Comparison of ENCODE assay signal across 22 cellular contexts in genomic region chrX:27380163-27380845, GRCh38.
DNase-seq lines count a peak whose midpoint lies in the region; ATAC-seq and TF ChIP-seq lines count a peak whose summit lies in the region.
"Had no signal": no experiment of that assay in that cellular context is flagged by ENCODE, and none has a peak within 500 bp of the region (broad histone marks: within the 10 kb centered on the region; RNA-seq: fewer than 3 reads in every experiment).

No MANE protein-coding gene starts in this region.

- H3K4me3 ChIP-seq in breast epithelium = no peak overlapping the region
- no peak overlapping the region for H3K4me3 ChIP-seq in aorta (ENCODE audit: low read length in 2 of 2)
- H3K4me3 ChIP-seq in transverse colon = no peak overlapping the region
- H3K4me3 ChIP-seq: GM12878, SJSA1 had no signal

- H3K27me3 ChIP-seq in breast epithelium = peaks cover 0 to 13% of the 10 kb centered on the region in 2 donors
- H3K27me3 ChIP-seq in aorta (ENCODE audit: control insufficient read depth in 1 of 2, insufficient read depth in 2 of 2, low read length in 1 of 2) = no peaks in the 10 kb centered on the region
- no peaks in the 10 kb centered on the region for H3K27me3 ChIP-seq in transverse colon
- H3K27me3 ChIP-seq: SJSA1 had no signal

- WGBS in aorta, 2 donors = 83 to 87% methylated on average over 11 to 12 of the region's 12 CpGs
- WGBS in transverse colon (ENCODE audit: low coverage in 1 of 2), 2 donors = 88% methylated on average over 10 of the region's 12 CpGs; no CpG with 5 or more reads in 1 of the 2 donors

- CTCF ChIA-PET in MCF 10A (lab: Yijun Ruan, JAX) = interaction anchor here (1.0 to 1.3 kb wide), 2 partner anchors 44 to 528 kb away, joined by 3 to 4 read pairs; no protein-coding TSS in a partner anchor

- H3K9me3 Mint-ChIP-seq in MCF 10A (ENCODE audit: unreplicated experiment) = no peaks in the 10 kb centered on the region

- BruUV-seq in MCF 10A (replicated peaks; lab: Mats Ljungman, UMichigan) = no TSS peak

- no peaks in the 10 kb centered on the region for H3K4me1 Mint-ChIP-seq in MCF 10A (ENCODE audit: insufficient read depth, unreplicated experiment)
- H3K4me1 Mint-ChIP-seq: CD4-positive, CD25-positive, alpha-beta regulatory T cell; H9 had no signal

- DNase-seq in MCF 10A (ENCODE audit: unreplicated experiment) = peak; percentile 1
- DNase-seq in breast epithelium (ENCODE audit: low spot score in 2 of 2) = no peak
- DNase-seq in NCI-H2227 treated with DMSO at 0.1 percent for 48 hours (lab: John Stamatoyannopoulos, UW) = peak; percentile 30
- DNase-seq in left lobe of liver (ENCODE audit: low spot score) = peak; percentile 70
- DNase-seq in aorta = no peak
- no peak for DNase-seq in transverse colon
- DNase-seq: CD4-positive, CD25-positive, alpha-beta regulatory T cell; COR-L47; DMS 273 treated with DMSO at 0.1 percent for 48 hours; DMS79 treated with DMSO at 0.1 percent for 48 hours; H9; KG1; MV-4-11; NCI-H1105 treated with DMSO at 0.1 percent for 48 hours; NCI-H2029 treated with DMSO at 0.1 percent for 48 hours; NCI-H2171 treated with DMSO at 0.1 percent for 48 hours; NCI-H69 had no signal

- H3K9me3 ChIP-seq in breast epithelium (no peaks in the 10 kb centered on the region), aorta (ENCODE audit: control insufficient read depth, low read length) (no peaks in the 10 kb centered on the region), transverse colon (no peaks in the 10 kb centered on the region)
- H3K9me3 ChIP-seq: SJSA1 had no signal

- H3K27ac ChIP-seq in breast epithelium (no peak overlapping the region), aorta (ENCODE audit: low read depth in 1 of 2, low read length in 2 of 2) (no peak overlapping the region), transverse colon (no peak overlapping the region)
- H3K27ac ChIP-seq: SJSA1 had no signal

- no peak overlapping the region for H3K27ac Mint-ChIP-seq in MCF 10A (ENCODE audit: low read depth, unreplicated experiment)
- H3K27ac Mint-ChIP-seq: CD4-positive, CD25-positive, alpha-beta regulatory T cell; H9 had no signal

- no peaks in the 10 kb centered on the region for H3K36me3 Mint-ChIP-seq in MCF 10A (ENCODE audit: insufficient read depth, unreplicated experiment)
- H3K36me3 Mint-ChIP-seq: CD4-positive, CD25-positive, alpha-beta regulatory T cell had no signal

- no peak for TF ChIP-seq POLR2A in breast epithelium (IDR thresholded peaks at IDR 0.05)
- TF ChIP-seq POLR2A in transverse colon (IDR thresholded peaks at IDR 0.05) = no peak

- H3K36me3 ChIP-seq in breast epithelium (no peaks in the 10 kb centered on the region), aorta (ENCODE audit: control insufficient read depth in 1 of 2, insufficient read depth in 2 of 2, low read length in 1 of 2) (no peaks in the 10 kb centered on the region), transverse colon (no peaks in the 10 kb centered on the region)
- H3K36me3 ChIP-seq: SJSA1 had no signal

- in situ Hi-C loops in transverse colon (cut with MboI; ENCODE audit: low pct_ligation_motif_present in 1 of 4, low pct_unique_long_range_greater_than_20kb in 1 of 4, low sequenced_read_pairs in 3 of 4) = no loop called here

- POLR2A ChIA-PET in MCF 10A (lab: Yijun Ruan, JAX) = no interaction called here

- intact Hi-C loops in MCF 10A (cut with micrococcal nuclease) (no loop called here), breast epithelium (cut with DNase I; ENCODE audit: low total_unique reads) (no loop called here), aorta (cut with DNase I) (no loop called here), transverse colon (cut with DNase I; ENCODE audit: low total_unique reads) (no loop called here)

- H3K27me3 Mint-ChIP-seq in MCF 10A (ENCODE audit: insufficient read depth, unreplicated experiment) = no peaks in the 10 kb centered on the region
- H3K27me3 Mint-ChIP-seq: CD4-positive, CD25-positive, alpha-beta regulatory T cell had no signal

- TF ChIP-seq CTCF in MCF 10A (IDR thresholded peaks at IDR 0.05; ENCODE audit: unreplicated experiment) (no peak), breast epithelium (IDR thresholded peaks at IDR 0.05) (no peak), transverse colon (IDR thresholded peaks at IDR 0.05) (no peak)

- H3K4me1 ChIP-seq in breast epithelium (no peaks in the 10 kb centered on the region), aorta (ENCODE audit: control insufficient read depth in 1 of 2, insufficient read depth in 2 of 2, low read length in 2 of 2) (no peaks in the 10 kb centered on the region), transverse colon (no peaks in the 10 kb centered on the region)
- H3K4me1 ChIP-seq: SJSA1 had no signal

- no peak for TF ChIP-seq EP300 in transverse colon (IDR thresholded peaks at IDR 0.05; ENCODE audit: low read depth)

- no peak overlapping the region for H3K4me3 Mint-ChIP-seq in MCF 10A (ENCODE audit: unreplicated experiment)
- H3K4me3 Mint-ChIP-seq: CD4-positive, CD25-positive, alpha-beta regulatory T cell; H9 had no signal

- peak; percentile 98 for ATAC-seq in left lobe of liver
- peak; percentile 19 for ATAC-seq in aorta (ENCODE audit: low FRiP score)
- no peak for ATAC-seq in HG03159 (IDR thresholded peaks at IDR 0.05; ENCODE audit: unreplicated experiment)
- ATAC-seq in GM21786 (IDR thresholded peaks at IDR 0.05; ENCODE audit: unreplicated experiment) = no peak
- ATAC-seq: GM12878, Panc1 had no signal

Comparison
In these comparisons a context has a peak if more than half of its experiments do, and no peak if none do; other contexts are left out.
1. DNase-seq: peak in MCF 10A (single experiment), NCI-H2227 treated with DMSO at 0.1 percent for 48 hours (single experiment) and left lobe of liver (single experiment); none in breast epithelium (0 of 2), aorta (0 of 2) and transverse colon (single experiment).
2. ATAC-seq: peak in left lobe of liver (single experiment) and aorta (single experiment); none in HG03159 (single experiment) and GM21786 (single experiment).